In genomic region chr16:57023541-57024249, GRCh38 we compare ENCODE assay signal across 11 cellular contexts. TPM values are rescaled to one million over a fixed set of nuclear protein-coding genes. Genes with fewer than 3 reads are reported as not detected.
DNase-seq lines count a peak whose midpoint lies in the region; ATAC-seq, FAIRE-seq and TF ChIP-seq lines count a peak whose summit lies in the region.
"Had no signal": no experiment of that assay in that cellular context is flagged by ENCODE, and none has a peak within 500 bp of the region (broad histone marks: within the 10 kb centered on the region; RNA-seq: fewer than 3 reads in every experiment).

No MANE protein-coding gene starts in this region.

- no peak overlapping the region for H3K4me3 ChIP-seq in HL-60 (replicated peaks; ENCODE audit: insufficient read depth, low read length)

- DNase-seq in HL-60 (ENCODE audit: low read depth in 1 of 2, low spot score in 1 of 2) (no peak), NCI-H2227 treated with DMSO at 0.1 percent for 48 hours (lab: John Stamatoyannopoulos, UW) (no peak), GM12891 (ENCODE audit: insufficient read length, low spot score) (no peak)
- peak; percentile 79 for DNase-seq in activated CD8-positive, alpha-beta memory T cell treated with anti-CD3 and anti-CD28 coated beads, Interleukin-2, amount 50 U/mL, for 4 hours
- peak; percentile 75 for DNase-seq in effector CD4-positive, alpha-beta T cell
- DNase-seq in stimulated activated CD4-positive, alpha-beta T cell treated with anti-CD3 and anti-CD28 coated beads, TNF-alpha, amount 100 ng/mL, for 48 hours (ENCODE audit: low read depth in 3 of 3): peak in 2 of 3 donors; percentile 29 to 42
- DNase-seq: foreskin keratinocyte, Kasumi-1, NCI-H510A had no signal

- FAIRE-seq in GM12891 (lab: Jason Lieb, UNC): no peak

- no peak for ATAC-seq in HG03457 (IDR thresholded peaks at IDR 0.05; ENCODE audit: unreplicated experiment)
- no peak for ATAC-seq in SK-N-SH treated with all-trans-retinoic acid at 6 μM for 48 hours
- ATAC-seq: foreskin keratinocyte had no signal

- no peak for TF ChIP-seq CTCF in HL-60 (IDR thresholded peaks at IDR 0.05; ENCODE audit: insufficient read depth, low read length)

- no peaks in the 10 kb centered on the region for H3K27me3 ChIP-seq in HL-60 (ENCODE audit: insufficient read depth, poor library complexity, severe bottlenecking)
- H3K27me3 ChIP-seq: foreskin keratinocyte had no signal

- TF ChIP-seq POLR2A in GM12891 (IDR thresholded peaks at IDR 0.05; ENCODE audit: low read depth, low read length): no peak

- peak overlapping the region; percentile 70 for H3K27ac ChIP-seq in HL-60 (replicated peaks)
- H3K27ac ChIP-seq: foreskin keratinocyte had no signal

TF ChIP-seq in GM12891, 5 proteins besides CTCF, POLR2A, EP300 and RAD21:
- TF ChIP-seq SPI1 (IDR thresholded peaks at IDR 0.05; ENCODE audit: low read depth, low read length) (no peak), PAX5 (IDR thresholded peaks at IDR 0.05; ENCODE audit: insufficient read depth, low read length, severe bottlenecking) (no peak), TAF1 (IDR thresholded peaks at IDR 0.05; ENCODE audit: low read depth, low read length) (no peak), POLR2AphosphoS5 (IDR thresholded peaks at IDR 0.05; ENCODE audit: low read depth, low read length) (no peak), POU2F2 (IDR thresholded peaks at IDR 0.05; ENCODE audit: low read depth, low read length) (no peak)
TF ChIP-seq in GM12891: peak in this region for 0.

TF ChIP-seq in SK-N-SH treated with all-trans-retinoic acid at 6 μM for 48 hours, 23 proteins besides CTCF, POLR2A, EP300 and RAD21:
- no peak for TF ChIP-seq TCF4 (CRISPR knock-in tag; IDR thresholded peaks at IDR 0.05; ENCODE audit: borderline replicate concordance)
- TF ChIP-seq SNAI2 (CRISPR knock-in tag; IDR thresholded peaks at IDR 0.05): no peak
- TF ChIP-seq PATZ1 (CRISPR knock-in tag; IDR thresholded peaks at IDR 0.05; ENCODE audit: borderline replicate concordance): no peak
- TF ChIP-seq ISL1 (CRISPR knock-in tag; IDR thresholded peaks at IDR 0.05): no peak
- TF ChIP-seq CREB5 (CRISPR knock-in tag; IDR thresholded peaks at IDR 0.05; ENCODE audit: low read depth): no peak
- TF ChIP-seq TSHZ2 (CRISPR knock-in tag; IDR thresholded peaks at IDR 0.05): no peak
- no peak for TF ChIP-seq RARB (CRISPR knock-in tag; IDR thresholded peaks at IDR 0.05)
- TF ChIP-seq ZC3H10 (CRISPR knock-in tag; IDR thresholded peaks at IDR 0.05): no peak
- no peak for TF ChIP-seq ZNF70 (CRISPR knock-in tag; IDR thresholded peaks at IDR 0.05)
- no peak for TF ChIP-seq ZFP30 (CRISPR knock-in tag; IDR thresholded peaks at IDR 0.05)
- no peak for TF ChIP-seq BACH2 (CRISPR knock-in tag; IDR thresholded peaks at IDR 0.05; ENCODE audit: borderline replicate concordance)
- no peak for TF ChIP-seq ZFP3 (CRISPR knock-in tag; IDR thresholded peaks at IDR 0.05)
- TF ChIP-seq PPARA (CRISPR knock-in tag; IDR thresholded peaks at IDR 0.05; ENCODE audit: borderline replicate concordance): no peak
- no peak for TF ChIP-seq ZNF8 (CRISPR knock-in tag; IDR thresholded peaks at IDR 0.05)
- TF ChIP-seq POU6F1 (CRISPR knock-in tag; IDR thresholded peaks at IDR 0.05; ENCODE audit: borderline replicate concordance, low read depth): no peak
- no peak for TF ChIP-seq ESRRG (CRISPR knock-in tag; IDR thresholded peaks at IDR 0.05)
- no peak for TF ChIP-seq GLIS3 (CRISPR knock-in tag; IDR thresholded peaks at IDR 0.05)
- no peak for TF ChIP-seq ZNF565 (CRISPR knock-in tag; conservative IDR thresholded peaks at IDR 0.05; ENCODE audit: low read depth)
- TF ChIP-seq OSR1 (CRISPR knock-in tag; IDR thresholded peaks at IDR 0.05): no peak
- TF ChIP-seq CSRNP3 (CRISPR knock-in tag; IDR thresholded peaks at IDR 0.05): no peak

RNA-seq across cellular contexts. Expression of gene NLRC5, which starts 34.3 kb away (rescaled TPM):
- 44.7 TPM for polyA plus RNA-seq in GM12891 (2012; ENCODE audit: low read depth, missing spikeins)

Comparison
In these comparisons a context has a peak if more than half of its experiments do, and no peak if none do; other contexts are left out.
1. DNase-seq: peak in activated CD8-positive, alpha-beta memory T cell treated with anti-CD3 and anti-CD28 coated beads, Interleukin-2, amount 50 U/mL, for 4 hours (single experiment), effector CD4-positive, alpha-beta T cell (single experiment) and stimulated activated CD4-positive, alpha-beta T cell treated with anti-CD3 and anti-CD28 coated beads, TNF-alpha, amount 100 ng/mL, for 48 hours (2 of 3); none in HL-60 (0 of 2), NCI-H2227 treated with DMSO at 0.1 percent for 48 hours (single experiment) and GM12891 (single experiment).